12 cellular contexts compared by ENCODE assay signal in the genomic region with DNA sequence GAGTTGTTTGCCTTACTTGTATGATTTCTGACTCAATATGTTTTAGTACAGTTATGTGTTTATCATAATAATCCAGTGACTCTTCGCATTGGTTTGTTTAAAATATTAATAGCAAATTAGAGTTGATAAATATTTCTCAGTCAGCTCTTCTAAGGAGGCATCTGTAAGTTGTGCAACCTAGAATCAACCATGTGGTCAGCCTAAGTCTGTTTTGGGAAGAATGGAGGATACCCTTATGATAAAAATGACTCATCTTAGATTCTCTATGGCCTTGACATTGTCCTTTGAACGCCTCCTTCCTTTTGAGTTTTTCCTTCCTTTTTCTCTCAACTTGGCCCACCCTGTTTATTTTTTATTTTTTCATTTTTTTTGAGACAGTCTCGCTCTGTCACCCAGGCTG. TPM values are rescaled to one million over a fixed set of nuclear protein-coding genes. Genes with fewer than 3 reads are reported as not detected.
DNase-seq lines count a peak whose midpoint lies in the region; ATAC-seq and TF ChIP-seq lines count a peak whose summit lies in the region.
"Had no signal": no experiment of that assay in that cellular context is flagged by ENCODE, and none has a peak within 500 bp of the region (broad histone marks: within the 10 kb centered on the region; RNA-seq: fewer than 3 reads in every experiment).

No MANE protein-coding gene starts in this region.

- no peak overlapping the region for H4K5ac ChIP-seq in H9 (ENCODE audit: insufficient read length, low read depth, low read length)

- H4K8ac ChIP-seq in H9 (replicated peaks; ENCODE audit: insufficient read length, low read depth, low read length), result no peak overlapping the region

- no peak overlapping the region for H2AK5ac ChIP-seq in H9 (ENCODE audit: insufficient read length, low read length)

- no peaks in the 10 kb centered on the region for H4K20me1 ChIP-seq in H9 (ENCODE audit: control insufficient read depth, insufficient read depth, insufficient read length)

- no peaks in the 10 kb centered on the region for H3K79me1 ChIP-seq in H9 (ENCODE audit: insufficient read depth, low read depth, low read length, poor library complexity, severe bottlenecking)

- H4K91ac ChIP-seq in H9 (ENCODE audit: insufficient read length, low read depth, low read length), result no peak overlapping the region

- peaks cover 3 to 5% (median 4%) of the 10 kb centered on the region in 3 experiments; a peak in 6 of 7 replicates for H3K36me3 Mint-ChIP-seq in H9 (ENCODE audit: insufficient read depth in 1 of 3, low read depth in 3 of 3)

- H3K4me3 Mint-ChIP-seq in H9, result no peak overlapping the region
- H3K4me3 Mint-ChIP-seq: B cell had no signal

- H3K79me2 ChIP-seq in H9 (ENCODE audit: insufficient read depth, low read length), result no peaks in the 10 kb centered on the region

- ATAC-seq in left lung, result peak; percentile 64

- H3K4me2 ChIP-seq in H9 (ENCODE audit: insufficient read depth, insufficient read length, low read length), result no peak overlapping the region

- DNase-seq in NOMO-1 (lab: John Stamatoyannopoulos, UW; ENCODE audit: unreplicated experiment in 2 of 2) (peak; percentile 4 to 50), amniotic epithelial cell (ENCODE audit: low read depth) (peak; percentile 87), left lung (no peak), GM13976 (ENCODE audit: low spot score) (no peak), H9 (no peak)
- no peak for DNase-seq in stimulated activated CD4-positive, alpha-beta T cell treated with anti-CD3 and anti-CD28 coated beads, Interleukin-4, amount 100 ng/mL, for 4 hours
- DNase-seq: DMS 273 treated with DMSO at 0.1 percent for 48 hours, NCI-H1092, NCI-H226, SHP77 treated with DMSO at 0.1 percent for 48 hours had no signal

- H2BK120ac ChIP-seq in H9 (ENCODE audit: low read depth, low read length, poor library complexity, severe bottlenecking), result no peak overlapping the region

- no peak overlapping the region for H2AFZ ChIP-seq in H9 (ENCODE audit: low read length)

- H2BK20ac ChIP-seq in H9 (ENCODE audit: low read depth, low read length, poor library complexity, severe bottlenecking), result no peak overlapping the region

- no peaks in the 10 kb centered on the region for H3K9me3 Mint-ChIP-seq in H9

- H3K9ac ChIP-seq in H9 (ENCODE audit: extremely low read depth, insufficient read length, low read length), result no peak overlapping the region

- in situ Hi-C loops in GM13976 (cut with MboI; ENCODE audit: low sequenced_read_pairs, unreplicated experiment), result no loop called here

- no peaks in the 10 kb centered on the region for H3K27me3 Mint-ChIP-seq in H9 (ENCODE audit: low read depth)
- H3K27me3 Mint-ChIP-seq: B cell had no signal

- no peaks in the 10 kb centered on the region for H3K4me1 Mint-ChIP-seq in H9
- H3K4me1 Mint-ChIP-seq: B cell had no signal

- intact Hi-C loops in left lung (cut with DNase I), result no loop called here

- H3K56ac ChIP-seq in H9 (ENCODE audit: insufficient read length, low read depth, low read length), result no peak overlapping the region

- H3K14ac ChIP-seq in H9 (ENCODE audit: insufficient read depth, low read length), result no peak overlapping the region

- H3K4me1 ChIP-seq in HEK293 (ENCODE audit: control insufficient read depth, insufficient read depth, low read length), result no peaks in the 10 kb centered on the region
- no peaks in the 10 kb centered on the region for H3K4me1 ChIP-seq in left lung
- no peaks in the 10 kb centered on the region for H3K4me1 ChIP-seq in H9 (ENCODE audit: insufficient read depth, low read length)

- H3K27ac ChIP-seq in HEK293 (ENCODE audit: extremely low read depth, low read depth, low read length) (no peak overlapping the region), left lung (peak overlapping the region in 1 of 2 donors; percentile 45), H9 (ENCODE audit: insufficient read length, low read depth, low read length) (no peak overlapping the region)

- H3K18ac ChIP-seq in H9 (ENCODE audit: insufficient read length, low read depth, low read length), result no peak overlapping the region

- POLR2A ChIA-PET in HEK293 (lab: Yijun Ruan, JAX), result no interaction called here

- H3K27ac Mint-ChIP-seq in H9, result no peak overlapping the region
- H3K27ac Mint-ChIP-seq: B cell had no signal

- no peak overlapping the region for H2BK5ac ChIP-seq in H9 (ENCODE audit: insufficient read length, low read length)

- H2BK12ac ChIP-seq in H9 (ENCODE audit: insufficient read length, low read depth, low read length), result no peak overlapping the region

- H3K4ac ChIP-seq in H9 (ENCODE audit: low read depth, low read length), result no peak overlapping the region

- no peak overlapping the region for H3K23ac ChIP-seq in H9 (ENCODE audit: insufficient read length, low read depth, low read length)

- H3K36me3 ChIP-seq in HEK293 (ENCODE audit: control insufficient read depth in 2 of 2, insufficient read depth in 1 of 2, low read length in 2 of 2), result peaks cover 1 to 31% of the 10 kb centered on the region in 2 experiments; a peak in 2 of 3 replicates
- H3K36me3 ChIP-seq in left lung, result peaks cover 0 to 26% of the 10 kb centered on the region in 2 donors

- no CpG with 5 or more reads among the region's 3 CpGs for WGBS in H9 (ENCODE audit: extremely low coverage, insufficient read length, low lambda C conversion rate)

- H3K27me3 ChIP-seq in left lung, result no peaks in the 10 kb centered on the region
- H3K27me3 ChIP-seq in H9 (ENCODE audit: insufficient read depth, low read length), result no peaks in the 10 kb centered on the region

- H3K4me3 ChIP-seq in HEK293 (ENCODE audit: low read depth, low read length), result no peak overlapping the region
- H3K4me3 ChIP-seq in left lung, result no peak overlapping the region

- H2BK15ac ChIP-seq in H9 (ENCODE audit: low read depth, low read length), result no peak overlapping the region

- H3K9me3 ChIP-seq in HEK293 (ENCODE audit: control insufficient read depth, insufficient read depth, low read depth, low read length) (no peaks in the 10 kb centered on the region), left lung (no peaks in the 10 kb centered on the region), H9 (ENCODE audit: control insufficient read depth, low read depth, low read length) (no peaks in the 10 kb centered on the region)

- no peak overlapping the region for H3T11ph ChIP-seq in H9 (ENCODE audit: low read length)

- TF ChIP-seq CTCF in HEK293 (tag by site-specific recombination; IDR thresholded peaks at IDR 0.05), result no peak
- TF ChIP-seq CTCF in left lung (IDR thresholded peaks at IDR 0.05), result no peak
- TF ChIP-seq CTCF in GM13976 (IDR thresholded peaks at IDR 0.05; ENCODE audit: borderline replicate concordance, control extremely low read depth, extremely low read depth, insufficient read depth, missing control alignments), result no peak
- TF ChIP-seq CTCF in H9 (conservative IDR thresholded peaks at IDR 0.05), result no peak

- CTCF ChIA-PET in HEK293 (lab: Yijun Ruan, JAX), result interaction anchor here (0.8 to 1.2 kb wide), 2 partner anchors 10 kb away, joined by 3 read pairs; no protein-coding TSS in a partner anchor

- H3K23me2 ChIP-seq in H9 (ENCODE audit: insufficient read length, low read depth, low read length, poor library complexity, severe bottlenecking), result no peaks in the 10 kb centered on the region

TF ChIP-seq in HEK293, 187 proteins besides CTCF, POLR2A, EP300 and RAD21:
- TF ChIP-seq ZNF366 (tag by site-specific recombination; conservative IDR thresholded peaks at IDR 0.05) (0 out of 2 replicates have a peak, but pooled peaks have one; percentile 11), ZNF174 (tag by site-specific recombination; IDR thresholded peaks at IDR 0.05) (no peak)

RNA-seq across cellular contexts. Expression of a gene that starts 18.8 kb away (rescaled TPM):
- 10 to 100 TPM; 14.6 to 17.6 TPM for total RNA-seq in left lung
- 45.7 and 47.7 TPM in 2 replicates for total RNA-seq in H9 (2021)

RNA-seq across cellular contexts. Expression of a gene that starts 24.2 kb away (rescaled TPM):
- total RNA-seq in left lung (10 to 100 TPM; 67.3 to 83.6 TPM), H9 (2021) (122 and 128 TPM in 2 replicates)

Comparison
In these comparisons a context has a peak if more than half of its experiments do, and no peak if none do; other contexts are left out.
1. DNase-seq: peak in NOMO-1 (2 of 2) and amniotic epithelial cell (single experiment); none in left lung (0 of 2), GM13976 (single experiment), stimulated activated CD4-positive, alpha-beta T cell treated with anti-CD3 and anti-CD28 coated beads, Interleukin-4, amount 100 ng/mL, for 4 hours (0 of 2) and H9 (single experiment).